Comparison of ENCODE assay signal across 8 cellular contexts in genomic region chr18:40782731-40783130, GRCh38.
"Had no signal": no experiment of that assay in that cellular context is flagged by ENCODE, and none has a peak within 500 bp of the region (broad histone marks: within the 10 kb centered on the region; RNA-seq: fewer than 3 reads in every experiment).

No MANE protein-coding gene starts in this region.

- H3K27ac ChIP-seq: GM23248 had no signal

- H2AFZ ChIP-seq: GM23248 had no signal

- H3K9ac ChIP-seq: GM23248 had no signal

- DNase-seq: GM23248, GOT3, H9, HCEC 1CT, KG1 had no signal

- FAIRE-seq: H54, HTR-8/SVneo, K562 had no signal

- ATAC-seq: K562 had no signal

- H3K4me3 ChIP-seq: GM23248, K562 had no signal
